ENCODE assay signal across 23 cellular contexts in the genomic region with DNA sequence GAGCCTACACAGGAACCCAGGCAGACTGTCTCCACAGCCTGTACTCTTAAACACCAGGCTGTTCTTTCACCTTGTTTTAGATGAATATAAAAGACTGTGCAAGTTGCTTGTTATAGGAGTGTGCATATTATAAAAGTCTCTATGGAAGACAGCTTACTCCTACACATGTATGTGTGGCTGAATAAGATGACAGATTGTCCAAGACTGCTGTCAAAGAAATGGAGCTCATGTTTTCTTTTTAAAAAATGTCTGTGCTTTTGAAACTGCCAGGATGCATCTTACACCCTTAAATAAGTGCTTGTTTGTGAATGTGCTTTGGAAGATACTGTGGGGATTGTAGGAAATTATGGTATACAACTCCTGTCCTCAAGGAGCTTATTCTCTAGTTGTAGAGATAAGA.
"Had no signal": no experiment of that assay in that cellular context is flagged by ENCODE, and none has a peak within 500 bp of the region (broad histone marks: within the 10 kb centered on the region; RNA-seq: fewer than 3 reads in every experiment).

No MANE protein-coding gene starts in this region.

- H3K9me3 Mint-ChIP-seq: dendritic cell treated with granulocyte-macrophage colony-stimulating factor and Interleukin-4, amounts not matched to agents 40 ng/mL and 50 ng/mL, for 4 days; immature natural killer cell had no signal

- ATAC-seq: foreskin keratinocyte; gastroesophageal sphincter; heart left ventricle; left colon; left lobe of liver; lower lobe of right lung; naive thymus-derived CD4-positive, alpha-beta T cell had no signal

- H3K27ac ChIP-seq: colonic mucosa, esophagus muscularis mucosa, foreskin keratinocyte, gastroesophageal sphincter, heart left ventricle, hepatocyte, left ventricle myocardium inferior, lower lobe of right lung had no signal

- H3K27me3 ChIP-seq: colonic mucosa, esophagus muscularis mucosa, foreskin keratinocyte, gastroesophageal sphincter, heart left ventricle, hepatocyte had no signal

- H3K27ac Mint-ChIP-seq: dendritic cell treated with granulocyte-macrophage colony-stimulating factor and Interleukin-4, amounts not matched to agents 40 ng/mL and 50 ng/mL, for 4 days; immature natural killer cell; naive thymus-derived CD4-positive, alpha-beta T cell had no signal

- H3K4me2 ChIP-seq: hepatocyte had no signal

- FAIRE-seq: endothelial cell of umbilical vein, frontal cortex, kidney had no signal

- H3K4me3 ChIP-seq: colonic mucosa, esophagus muscularis mucosa, gastroesophageal sphincter, heart left ventricle, hepatocyte, left ventricle myocardium inferior, lower lobe of right lung had no signal

- H3K4me1 Mint-ChIP-seq: immature natural killer cell had no signal

- H3K4me1 ChIP-seq: colonic mucosa, foreskin keratinocyte, lower lobe of right lung had no signal

- DNase-seq: colonic mucosa; cortex of kidney; effector CD8-positive, alpha-beta T cell; foreskin keratinocyte; heart left ventricle; hypothalamus; immature natural killer cell; islet precursor cell; kidney; kidney glomerular epithelial cell; left colon; left ventricle myocardium inferior; lower lobe of right lung; mesenchymal stem cell; midbrain; naive thymus-derived CD4-positive, alpha-beta T cell had no signal

- H3K27me3 Mint-ChIP-seq: dendritic cell treated with granulocyte-macrophage colony-stimulating factor and Interleukin-4, amounts not matched to agents 40 ng/mL and 50 ng/mL, for 4 days; naive thymus-derived CD4-positive, alpha-beta T cell had no signal

- H3K79me2 ChIP-seq: hepatocyte had no signal

- H3K36me3 ChIP-seq: colonic mucosa, left ventricle myocardium inferior had no signal

- H2AFZ ChIP-seq: hepatocyte had no signal

- H3K9me3 ChIP-seq: colonic mucosa, esophagus muscularis mucosa, gastroesophageal sphincter, heart left ventricle, left ventricle myocardium inferior, lower lobe of right lung had no signal

- H3K4me3 Mint-ChIP-seq: dendritic cell treated with granulocyte-macrophage colony-stimulating factor and Interleukin-4, amounts not matched to agents 40 ng/mL and 50 ng/mL, for 4 days; immature natural killer cell; naive thymus-derived CD4-positive, alpha-beta T cell had no signal
